19 cellular contexts compared by ENCODE assay signal in genomic region chr10:69405221-69405620, GRCh38. TPM values are rescaled to one million over a fixed set of nuclear protein-coding genes. Genes with fewer than 3 reads are reported as not detected.
A peak's percentile ranks its signal among the peaks of the same experiment; 100 is the strongest.
DNase-seq lines count a peak whose midpoint lies in the region; ATAC-seq, FAIRE-seq and TF ChIP-seq lines count a peak whose summit lies in the region.
"Had no signal": no experiment of that assay in that cellular context is flagged by ENCODE, and none has a peak within 500 bp of the region (broad histone marks: within the 10 kb centered on the region; RNA-seq: fewer than 3 reads in every experiment).

No MANE protein-coding gene starts in this region.

- H3K36me3 ChIP-seq in left ventricle myocardium inferior = peaks cover 23% of the 10 kb centered on the region
- H3K36me3 ChIP-seq in bronchial epithelial cell (ENCODE audit: control insufficient read depth, insufficient read depth, low read length) = peaks cover 16% of the 10 kb centered on the region
- peaks cover 9 to 29% of the 10 kb centered on the region in 2 donors for H3K36me3 ChIP-seq in muscle layer of duodenum (ENCODE audit: control insufficient read depth in 1 of 2, insufficient read depth in 2 of 2, low read length in 2 of 2)
- peaks cover 0 to 11% (median 5%) of the 10 kb centered on the region in 4 donors for H3K36me3 ChIP-seq in transverse colon

- in situ Hi-C loops in transverse colon (cut with MboI; ENCODE audit: low pct_ligation_motif_present in 1 of 4, low pct_unique_long_range_greater_than_20kb in 1 of 4, low sequenced_read_pairs in 3 of 4) = loop anchor here in 3 of 4 donors (10.0 to 25.0 kb wide), 2 partner anchors 230 to 232 kb away; partner anchors contain the start of gene FAM241B (in 3 of the 3)

- DNase-seq in left ventricle myocardium inferior (no peak), Right ventricle myocardium superior (no peak), bronchial epithelial cell (ENCODE audit: low read depth) (peak; percentile 37), transverse colon (no peak), ecto neural progenitor cell (ENCODE audit: low spot score) (no peak), DMS53 treated with DMSO at 0.1 percent for 48 hours (lab: John Stamatoyannopoulos, UW; ENCODE audit: unreplicated experiment) (no peak)
- DNase-seq: activated CD8-positive, alpha-beta T cell treated with anti-CD3 and anti-CD28 coated beads, Interleukin-2, amount 10 ng/mL, durations not matched to agents 7 days and 5 days; activated T-cell treated with anti-CD3 and anti-CD28 coated beads, Interleukin-2, amount 50 U/mL, for 72 hours; CD8-positive, alpha-beta T cell; DND-41; NCI-H2029; stimulated activated CD4-positive, alpha-beta T cell treated with anti-CD3 and anti-CD28 coated beads, Interleukin-15, amount 100 ng/mL, for 24 hours had no signal

- no peaks in the 10 kb centered on the region for H3K27me3 ChIP-seq in left ventricle myocardium inferior (ENCODE audit: low read depth)
- no peaks in the 10 kb centered on the region for H3K27me3 ChIP-seq in bronchial epithelial cell (ENCODE audit: control insufficient read depth, insufficient read depth, low read length)
- H3K27me3 ChIP-seq in muscle layer of duodenum (ENCODE audit: low read depth, low read length) = no peaks in the 10 kb centered on the region
- H3K27me3 ChIP-seq in transverse colon = no peaks in the 10 kb centered on the region
- H3K27me3 ChIP-seq: cardiac muscle cell had no signal

- FAIRE-seq in bronchial epithelial cell (lab: Jason Lieb, UNC) = no peak
- FAIRE-seq: H1 had no signal

- no peak for ATAC-seq in Right ventricle myocardium superior (ENCODE audit: poor library complexity)
- ATAC-seq in GM19328 (IDR thresholded peaks at IDR 0.05; ENCODE audit: unreplicated experiment) = no peak
- ATAC-seq: activated CD8-positive, alpha-beta T cell treated with anti-CD3 and anti-CD28 coated beads, Interleukin-2, amount 10 ng/mL, durations not matched to agents 7 days and 5 days; activated T-cell treated with anti-CD3 and anti-CD28 coated beads, Interleukin-2, amount 50 U/mL, for 72 hours; CD8-positive, alpha-beta T cell; stimulated activated memory B cell treated with anti-CD40 and anti-IgM and Interleukin-4, amounts not matched to agents 10 μg/mL and 1 μg/mL and 100 μg/mL, for 72 hours had no signal

- TF ChIP-seq CTCF in left ventricle myocardium inferior (IDR thresholded peaks at IDR 0.05; ENCODE audit: borderline replicate concordance) (no peak), bronchial epithelial cell (IDR thresholded peaks at IDR 0.05; ENCODE audit: insufficient read depth, low read length, severe bottlenecking) (no peak), transverse colon (IDR thresholded peaks at IDR 0.05) (no peak)

- H3K27ac ChIP-seq in left ventricle myocardium inferior (replicated peaks) (peak overlapping the region; percentile 92), muscle layer of duodenum (ENCODE audit: low read length) (peak overlapping the region; percentile 1), transverse colon (peak overlapping the region; percentile 75 to 93 (median 82))

- H3K4me1 ChIP-seq in left ventricle myocardium inferior (peaks cover 70% of the 10 kb centered on the region), muscle layer of duodenum (ENCODE audit: control insufficient read depth in 1 of 2, insufficient read depth in 2 of 2, low read length in 2 of 2) (peaks cover 7 to 40% of the 10 kb centered on the region in 2 donors), transverse colon (peaks cover 13 to 53% (median 21%) of the 10 kb centered on the region in 4 donors)

- no peak for TF ChIP-seq POLR2A in transverse colon (IDR thresholded peaks at IDR 0.05)

- 65 to 84% methylated on average over 2 to 4 of the region's 4 CpGs for WGBS in transverse colon (ENCODE audit: low coverage in 1 of 2), 2 donors

- TF ChIP-seq EP300 in transverse colon (IDR thresholded peaks at IDR 0.05; ENCODE audit: low read depth) = no peak

- H3K9me3 ChIP-seq in left ventricle myocardium inferior (replicated peaks) (no peaks in the 10 kb centered on the region), muscle layer of duodenum (ENCODE audit: control insufficient read depth in 1 of 2, low read length in 2 of 2) (no peaks in the 10 kb centered on the region), transverse colon (no peaks in the 10 kb centered on the region)

- H3K4me3 ChIP-seq in left ventricle myocardium inferior (no peak overlapping the region), bronchial epithelial cell (ENCODE audit: low read depth, low read length) (no peak overlapping the region), muscle layer of duodenum (ENCODE audit: low read depth in 1 of 2, low read length in 2 of 2) (no peak overlapping the region), transverse colon (no peak overlapping the region)
- H3K4me3 ChIP-seq: cardiac muscle cell had no signal

- intact Hi-C loops in left ventricle myocardium inferior (cut with micrococcal nuclease) = no loop called here
- intact Hi-C loops in Right ventricle myocardium superior (cut with DNase I) = no loop called here
- intact Hi-C loops in transverse colon (cut with DNase I; ENCODE audit: low total_unique reads) = no loop called here

RNA-seq across cellular contexts. Expression of gene TACR2, which starts 11.5 kb away (rescaled TPM):
- total RNA-seq in left ventricle myocardium inferior = not detected
- 0.24 TPM for total RNA-seq in Right ventricle myocardium superior
- total RNA-seq in bronchial epithelial cell = under 0.01 TPM in 1 of 2 replicates, not detected in the other
- total RNA-seq in transverse colon = 100 to 1,000 TPM in 2 of 4 donors, 10 to 100 TPM in 2; 18.9 to 241 (median 78.9) TPM
- total RNA-seq: activated CD8-positive, alpha-beta T cell treated with anti-CD3 and anti-CD28 coated beads, Interleukin-2, amount 10 ng/mL, durations not matched to agents 7 days and 5 days; activated T-cell treated with anti-CD3 and anti-CD28 coated beads, Interleukin-2, amount 50 U/mL, for 72 hours; cardiac muscle cell; CD8-positive, alpha-beta T cell; H1; mesothelial cell of epicardium; NCI-H460 had no signal

RNA-seq across cellular contexts. Expression of gene TSPAN15, which starts 46.0 kb away (rescaled TPM):
- 6.8 TPM for total RNA-seq in left ventricle myocardium inferior
- 9.5 TPM for total RNA-seq in Right ventricle myocardium superior
- total RNA-seq in bronchial epithelial cell = 12.1 and 14.8 TPM in 2 replicates
- 100 to 1,000 TPM in 3 of 4 donors, 10 to 100 TPM in 1; 97.7 to 152 (median 148) TPM for total RNA-seq in transverse colon

Comparison
In these comparisons a context has a peak if more than half of its experiments do, and no peak if none do; other contexts are left out.
1. H3K27ac ChIP-seq: peak in every context shown above with its lines; median percentile 92 in left ventricle myocardium inferior; 82 in transverse colon; 1 in muscle layer of duodenum.
2. RNA of gene TACR2, which starts 11.5 kb away (total RNA-seq): 18.9 to 241 TPM in transverse colon; 0.24 TPM in Right ventricle myocardium superior (single experiment), not detected in left ventricle myocardium inferior (single experiment) and under 0.01 TPM in bronchial epithelial cell; every median in the first group is over 10 times any median in the second.